In the genomic region with DNA sequence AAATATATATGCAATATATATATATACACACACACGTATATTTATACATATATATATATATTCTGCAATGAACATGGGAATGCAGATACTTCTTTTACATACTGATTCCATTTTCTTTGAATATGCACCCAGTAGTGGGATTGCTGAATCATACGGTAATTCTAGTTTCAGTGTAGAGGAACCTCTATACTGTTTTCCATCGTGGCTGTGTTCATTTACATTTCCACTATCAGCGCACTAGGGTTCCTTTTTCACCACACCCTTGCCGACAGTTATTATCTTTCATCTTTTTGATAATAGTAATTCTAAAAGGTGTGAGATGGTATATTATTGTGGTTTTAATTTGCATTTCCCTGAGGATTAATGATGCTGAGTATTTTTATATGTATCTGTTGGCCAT, we compare ENCODE assay signal across 1 cellular context.
TF ChIP-seq lines count a peak whose summit lies in the region.

No MANE protein-coding gene starts in this region.

TF ChIP-seq in GM23338, 12 proteins besides CTCF, POLR2A, EP300 and RAD21 (continued from another document):
- TF ChIP-seq, protein P1, sequence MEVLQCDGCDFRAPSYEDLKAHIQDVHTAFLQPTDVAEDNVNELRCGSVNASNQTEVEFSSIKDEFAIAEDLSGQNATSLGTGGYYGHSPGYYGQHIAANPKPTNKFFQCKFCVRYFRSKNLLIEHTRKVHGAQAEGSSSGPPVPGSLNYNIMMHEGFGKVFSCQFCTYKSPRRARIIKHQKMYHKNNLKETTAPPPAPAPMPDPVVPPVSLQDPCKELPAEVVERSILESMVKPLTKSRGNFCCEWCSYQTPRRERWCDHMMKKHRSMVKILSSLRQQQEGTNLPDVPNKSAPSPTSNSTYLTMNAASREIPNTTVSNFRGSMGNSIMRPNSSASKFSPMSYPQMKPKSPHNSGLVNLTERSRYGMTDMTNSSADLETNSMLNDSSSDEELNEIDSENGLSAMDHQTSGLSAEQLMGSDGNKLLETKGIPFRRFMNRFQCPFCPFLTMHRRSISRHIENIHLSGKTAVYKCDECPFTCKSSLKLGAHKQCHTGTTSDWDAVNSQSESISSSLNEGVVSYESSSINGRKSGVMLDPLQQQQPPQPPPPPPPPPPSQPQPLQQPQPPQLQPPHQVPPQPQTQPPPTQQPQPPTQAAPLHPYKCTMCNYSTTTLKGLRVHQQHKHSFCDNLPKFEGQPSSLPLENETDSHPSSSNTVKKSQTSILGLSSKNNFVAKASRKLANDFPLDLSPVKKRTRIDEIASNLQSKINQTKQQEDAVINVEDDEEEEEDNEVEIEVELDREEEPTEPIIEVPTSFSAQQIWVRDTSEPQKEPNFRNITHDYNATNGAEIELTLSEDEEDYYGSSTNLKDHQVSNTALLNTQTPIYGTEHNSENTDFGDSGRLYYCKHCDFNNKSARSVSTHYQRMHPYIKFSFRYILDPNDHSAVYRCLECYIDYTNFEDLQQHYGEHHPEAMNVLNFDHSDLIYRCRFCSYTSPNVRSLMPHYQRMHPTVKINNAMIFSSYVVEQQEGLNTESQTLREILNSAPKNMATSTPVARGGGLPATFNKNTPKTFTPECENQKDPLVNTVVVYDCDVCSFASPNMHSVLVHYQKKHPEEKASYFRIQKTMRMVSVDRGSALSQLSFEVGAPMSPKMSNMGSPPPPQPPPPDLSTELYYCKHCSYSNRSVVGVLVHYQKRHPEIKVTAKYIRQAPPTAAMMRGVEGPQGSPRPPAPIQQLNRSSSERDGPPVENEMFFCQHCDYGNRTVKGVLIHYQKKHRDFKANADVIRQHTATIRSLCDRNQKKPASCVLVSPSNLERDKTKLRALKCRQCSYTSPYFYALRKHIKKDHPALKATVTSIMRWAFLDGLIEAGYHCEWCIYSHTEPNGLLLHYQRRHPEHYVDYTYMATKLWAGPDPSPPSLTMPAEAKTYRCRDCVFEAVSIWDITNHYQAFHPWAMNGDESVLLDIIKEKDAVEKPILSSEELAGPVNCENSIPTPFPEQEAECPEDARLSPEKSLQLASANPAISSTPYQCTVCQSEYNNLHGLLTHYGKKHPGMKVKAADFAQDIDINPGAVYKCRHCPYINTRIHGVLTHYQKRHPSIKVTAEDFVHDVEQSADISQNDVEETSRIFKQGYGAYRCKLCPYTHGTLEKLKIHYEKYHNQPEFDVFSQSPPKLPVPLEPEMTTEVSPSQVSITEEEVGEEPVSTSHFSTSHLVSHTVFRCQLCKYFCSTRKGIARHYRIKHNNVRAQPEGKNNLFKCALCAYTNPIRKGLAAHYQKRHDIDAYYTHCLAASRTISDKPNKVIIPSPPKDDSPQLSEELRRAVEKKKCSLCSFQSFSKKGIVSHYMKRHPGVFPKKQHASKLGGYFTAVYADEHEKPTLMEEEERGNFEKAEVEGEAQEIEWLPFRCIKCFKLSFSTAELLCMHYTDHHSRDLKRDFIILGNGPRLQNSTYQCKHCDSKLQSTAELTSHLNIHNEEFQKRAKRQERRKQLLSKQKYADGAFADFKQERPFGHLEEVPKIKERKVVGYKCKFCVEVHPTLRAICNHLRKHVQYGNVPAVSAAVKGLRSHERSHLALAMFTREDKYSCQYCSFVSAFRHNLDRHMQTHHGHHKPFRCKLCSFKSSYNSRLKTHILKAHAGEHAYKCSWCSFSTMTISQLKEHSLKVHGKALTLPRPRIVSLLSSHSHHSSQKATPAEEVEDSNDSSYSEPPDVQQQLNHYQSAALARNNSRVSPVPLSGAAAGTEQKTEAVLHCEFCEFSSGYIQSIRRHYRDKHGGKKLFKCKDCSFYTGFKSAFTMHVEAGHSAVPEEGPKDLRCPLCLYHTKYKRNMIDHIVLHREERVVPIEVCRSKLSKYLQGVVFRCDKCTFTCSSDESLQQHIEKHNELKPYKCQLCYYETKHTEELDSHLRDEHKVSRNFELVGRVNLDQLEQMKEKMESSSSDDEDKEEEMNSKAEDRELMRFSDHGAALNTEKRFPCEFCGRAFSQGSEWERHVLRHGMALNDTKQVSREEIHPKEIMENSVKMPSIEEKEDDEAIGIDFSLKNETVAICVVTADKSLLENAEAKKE (CRISPR knock-in tag; IDR thresholded peaks at IDR 0.05) = no peak
- TF ChIP-seq EZH2phosphoT487 (IDR thresholded peaks at IDR 0.05; ENCODE audit: unreplicated experiment) = no peak
TF ChIP-seq in GM23338: peak in this region for 0.
